12 cellular contexts compared by ENCODE assay signal in the genomic region with DNA sequence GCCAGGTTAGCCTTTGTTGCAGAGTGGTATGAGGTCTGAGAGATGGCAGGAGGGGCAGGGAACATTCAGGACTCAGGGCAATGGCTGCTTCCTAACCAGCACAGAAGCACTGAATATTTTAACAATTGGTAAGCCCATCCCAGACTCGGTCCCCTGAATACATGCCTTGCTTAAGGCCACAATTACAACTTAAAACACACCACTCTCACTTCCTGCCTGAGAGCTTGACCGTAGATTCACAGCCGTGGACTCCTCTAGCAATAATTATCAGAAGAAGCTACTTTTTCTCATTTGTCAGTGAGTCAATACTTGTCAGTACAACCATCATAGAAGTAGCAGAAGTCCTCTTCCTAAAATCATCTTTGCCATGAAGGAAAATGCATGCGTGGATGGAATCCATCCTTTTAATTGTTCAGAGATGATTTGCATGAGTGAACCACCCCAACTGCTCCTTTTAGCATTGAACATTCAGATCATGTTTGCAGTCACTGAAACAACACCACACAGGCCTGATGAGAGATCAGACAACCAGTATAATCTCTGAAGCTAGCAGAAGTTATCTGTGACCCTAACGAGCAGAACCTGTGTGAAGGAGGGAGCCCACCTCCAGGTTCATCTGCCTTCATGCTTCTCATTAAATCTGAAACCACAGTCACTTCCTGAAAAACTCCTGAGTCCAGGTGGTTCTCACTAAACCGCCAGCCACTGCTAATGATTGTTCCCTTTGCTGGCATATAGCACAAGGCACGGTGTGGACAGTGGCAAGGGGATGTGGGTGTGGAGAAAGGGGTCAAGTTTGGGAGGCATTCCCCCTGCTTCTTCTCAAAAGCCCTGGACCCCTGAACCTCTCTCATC.
DNase-seq lines count a peak whose midpoint lies in the region; ATAC-seq and TF ChIP-seq lines count a peak whose summit lies in the region.
"Had no signal": no experiment of that assay in that cellular context is flagged by ENCODE, and none has a peak within 500 bp of the region (broad histone marks: within the 10 kb centered on the region; RNA-seq: fewer than 3 reads in every experiment).

No MANE protein-coding gene starts in this region.

- TF ChIP-seq CTCF in GM06990 (IDR thresholded peaks at IDR 0.05; ENCODE audit: insufficient read depth, low read length, poor library complexity, severe bottlenecking) = no peak
- no peak for TF ChIP-seq CTCF in Loucy (conservative IDR thresholded peaks at IDR 0.05; ENCODE audit: low read length)
- TF ChIP-seq CTCF in heart right ventricle (IDR thresholded peaks at IDR 0.05) = no peak
- TF ChIP-seq CTCF in foreskin fibroblast (IDR thresholded peaks at IDR 0.05; ENCODE audit: low read depth, low read length) = no peak

- H3K4me3 ChIP-seq in GM06990 (replicated peaks; ENCODE audit: low read depth, low read length) (no peak overlapping the region), Loucy (ENCODE audit: low read length, poor library complexity, severe bottlenecking) (no peak overlapping the region), heart right ventricle (no peak overlapping the region), foreskin fibroblast (ENCODE audit: low read depth in 1 of 2, low read length in 2 of 2) (no peak overlapping the region)
- H3K4me3 ChIP-seq: coronary artery, upper lobe of right lung had no signal

- WGBS in heart right ventricle, 2 donors = 66 to 76% methylated on average over 7 of the region's 7 CpGs

- H3K9me2 ChIP-seq in Loucy (replicated peaks; ENCODE audit: low read depth, low read length) = no peaks in the 10 kb centered on the region

- peak; percentile 59 for ATAC-seq in GM19467 (IDR thresholded peaks at IDR 0.05; ENCODE audit: unreplicated experiment)
- ATAC-seq in HG02938 (IDR thresholded peaks at IDR 0.05; ENCODE audit: unreplicated experiment) = peak; percentile 85
- no peak for ATAC-seq in heart right ventricle
- ATAC-seq: upper lobe of right lung had no signal

- H4K20me1 ChIP-seq in Loucy (ENCODE audit: insufficient read depth, low read length, poor library complexity, severe bottlenecking) = no peaks in the 10 kb centered on the region

- H3K9ac ChIP-seq in Loucy (ENCODE audit: low read depth, low read length, poor library complexity, severe bottlenecking) = no peak overlapping the region

- intact Hi-C loops in heart right ventricle (cut with DNase I) = loop anchor here in 5 of 10 donors (10.0 kb wide), 3 partner anchors 565 to 1425 kb away; no protein-coding TSS in a partner anchor

- H2AFZ ChIP-seq in Loucy (ENCODE audit: low read length) = no peak overlapping the region

- H3K27me3 ChIP-seq in GM06990 (replicated peaks; ENCODE audit: control insufficient read depth, insufficient read depth, low read length) (no peaks in the 10 kb centered on the region), Loucy (ENCODE audit: insufficient read depth, low read length, poor library complexity, severe bottlenecking) (no peaks in the 10 kb centered on the region), heart right ventricle (no peaks in the 10 kb centered on the region)
- H3K27me3 ChIP-seq: upper lobe of right lung had no signal

- no peaks in the 10 kb centered on the region for H3K79me2 ChIP-seq in Loucy (ENCODE audit: insufficient read depth, low read length)

- no peaks in the 10 kb centered on the region for H3F3A ChIP-seq in Loucy (ENCODE audit: low read depth)

- H3K36me3 ChIP-seq in GM06990 (ENCODE audit: control insufficient read depth, insufficient read depth, low read length) = no peaks in the 10 kb centered on the region
- H3K36me3 ChIP-seq in Loucy (ENCODE audit: insufficient read depth, low read length) = no peaks in the 10 kb centered on the region
- H3K36me3 ChIP-seq in heart right ventricle = no peaks in the 10 kb centered on the region
- H3K36me3 ChIP-seq: upper lobe of right lung had no signal

- DNase-seq in GM06990 (ENCODE audit: extremely low read depth, insufficient read length) (peak; percentile 47), NCI-H446 (lab: John Stamatoyannopoulos, UW) (no peak), heart right ventricle (no peak), foreskin fibroblast (no peak), SHP77 (lab: John Stamatoyannopoulos, UW) (no peak)
- DNase-seq: activated T-cell treated with anti-CD3 and anti-CD28 coated beads for 4 hours, NCI-H1694, upper lobe of right lung had no signal

- peak overlapping the region; percentile 18 for H3K4me2 ChIP-seq in Loucy (ENCODE audit: low read depth, low read length, poor library complexity, severe bottlenecking)

- no peaks in the 10 kb centered on the region for H3K4me1 ChIP-seq in Loucy (ENCODE audit: insufficient read depth, low read length, poor library complexity, severe bottlenecking)
- H3K4me1 ChIP-seq in heart right ventricle = no peaks in the 10 kb centered on the region
- H3K4me1 ChIP-seq: upper lobe of right lung had no signal

- H3K9me3 ChIP-seq in Loucy (ENCODE audit: insufficient read depth, low read depth, low read length) (no peaks in the 10 kb centered on the region), heart right ventricle (peaks cover 0 to 7% (median under 1%) of the 10 kb centered on the region in 11 donors)
- H3K9me3 ChIP-seq: upper lobe of right lung had no signal

- no peak overlapping the region for H3K27ac ChIP-seq in heart right ventricle
- H3K27ac ChIP-seq: coronary artery, upper lobe of right lung had no signal

Comparison
In these comparisons a context has a peak if more than half of its experiments do, and no peak if none do; other contexts are left out.
1. ATAC-seq: peak in GM19467 (single experiment) and HG02938 (single experiment); none in heart right ventricle (0 of 8).